ENCODE assay signal across 10 cellular contexts in the genomic region with DNA sequence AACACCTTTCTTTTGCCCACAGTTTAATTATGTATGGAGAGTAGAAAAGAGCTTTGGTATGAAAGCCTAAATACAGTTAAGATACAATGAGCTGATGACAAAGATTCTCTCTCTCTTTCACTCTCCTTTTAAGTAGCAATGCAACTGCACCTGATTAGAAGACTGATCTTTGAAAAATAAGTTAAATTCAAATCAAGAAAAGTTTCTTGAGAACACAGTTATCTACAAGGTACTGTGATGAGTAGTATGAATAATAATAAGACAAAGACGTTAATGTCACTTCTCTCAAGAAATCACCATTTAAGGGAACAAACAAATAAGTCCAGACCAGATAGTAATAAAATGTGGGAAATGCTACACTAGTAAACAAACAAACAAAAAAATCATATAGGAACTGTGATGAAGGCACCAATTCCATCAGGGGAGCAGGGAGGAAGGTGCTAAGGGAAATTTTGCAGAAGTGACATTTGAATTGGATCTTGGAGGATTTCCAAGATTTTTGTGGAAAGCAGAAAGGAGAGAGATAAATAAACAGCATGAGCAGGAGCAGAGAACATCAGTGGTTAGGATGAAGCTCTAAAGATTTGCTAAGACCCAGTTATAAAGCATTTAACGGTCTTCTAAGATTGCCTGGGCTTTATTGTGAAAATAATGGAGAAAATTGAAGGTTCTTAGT.
DNase-seq lines count a peak whose midpoint lies in the region; ATAC-seq and TF ChIP-seq lines count a peak whose summit lies in the region.
"Had no signal": no experiment of that assay in that cellular context is flagged by ENCODE, and none has a peak within 500 bp of the region (broad histone marks: within the 10 kb centered on the region; RNA-seq: fewer than 3 reads in every experiment).

No MANE protein-coding gene starts in this region.

- H3K79me2 ChIP-seq in PC-9 (ENCODE audit: low read depth) = no peaks in the 10 kb centered on the region

- H3K4me1 ChIP-seq in PC-9 (replicated peaks; ENCODE audit: insufficient read depth) = peaks cover 66% of the 10 kb centered on the region
- H3K4me1 ChIP-seq in esophagus muscularis mucosa = peaks cover 16 to 50% (median 32%) of the 10 kb centered on the region in 4 donors
- H3K4me1 ChIP-seq: prostate gland had no signal

- 60% methylated on average over 2 of the region's 2 CpGs for WGBS in esophagus muscularis mucosa

- CTCF ChIA-PET in PC-9 (lab: Charles Lee) = interaction anchor here (1.1 kb wide), 1 partner anchor 163 kb away, joined by 4 read pairs; no protein-coding TSS in a partner anchor

- no peaks in the 10 kb centered on the region for H4K20me1 ChIP-seq in PC-9 (ENCODE audit: insufficient read depth)

- H3K4me2 ChIP-seq in PC-9 = peak overlapping the region; percentile 59

- TF ChIP-seq CTCF in PC-9 (conservative IDR thresholded peaks at IDR 0.05) (no peak), esophagus muscularis mucosa (IDR thresholded peaks at IDR 0.05) (no peak)

- no peak for TF ChIP-seq EP300 in esophagus muscularis mucosa (IDR thresholded peaks at IDR 0.05)

- DNase-seq in NCI-H2029 (lab: John Stamatoyannopoulos, UW) = peak; percentile 18
- no peak for DNase-seq in NCI-H2029 treated with DMSO at 0.1 percent for 48 hours (lab: John Stamatoyannopoulos, UW)
- DNase-seq in PC-9 = no peak
- no peak for DNase-seq in esophagus muscularis mucosa (ENCODE audit: extremely low spot score)
- DNase-seq in head of caudate nucleus = no peak
- no peak for DNase-seq in NCI-H1105 treated with DMSO at 0.1 percent for 48 hours (lab: John Stamatoyannopoulos, UW)
- DNase-seq: NCI-H526 treated with DMSO at 0.1 percent for 48 hours had no signal

- no TSS peak for BruUV-seq in PC-9 (replicated peaks; lab: Mats Ljungman, UMichigan)

- H3K9me3 ChIP-seq in PC-9 (ENCODE audit: insufficient read depth, low read depth) = no peaks in the 10 kb centered on the region
- no peaks in the 10 kb centered on the region for H3K9me3 ChIP-seq in esophagus muscularis mucosa
- H3K9me3 ChIP-seq: prostate gland had no signal

- H3K27me3 ChIP-seq in PC-9 (ENCODE audit: insufficient read depth, low read depth) (no peaks in the 10 kb centered on the region), esophagus muscularis mucosa (no peaks in the 10 kb centered on the region)

- POLR2A ChIA-PET in PC-9 (lab: Charles Lee; ENCODE audit: unreplicated experiment) = interaction anchor here (0.6 kb wide), 1 partner anchor 397 kb away, joined by 8 read pairs; no protein-coding TSS in a partner anchor

- H3K36me3 ChIP-seq in PC-9 (ENCODE audit: low read depth) = no peaks in the 10 kb centered on the region
- no peaks in the 10 kb centered on the region for H3K36me3 ChIP-seq in esophagus muscularis mucosa
- H3K36me3 ChIP-seq: prostate gland had no signal

- H3K4me3 ChIP-seq in PC-9 (no peak overlapping the region), esophagus muscularis mucosa (no peak overlapping the region), skin epidermis (no peak overlapping the region)
- H3K4me3 ChIP-seq: prostate gland had no signal

- H3F3A ChIP-seq in PC-9 (ENCODE audit: insufficient read depth, low read depth) = peaks cover 34% of the 10 kb centered on the region

- H3K27ac ChIP-seq in PC-9 (peak overlapping the region; percentile 90), esophagus muscularis mucosa (replicated peaks in 1 of 4) (peak overlapping the region; percentile 71 to 80 (median 74)), skin epidermis (peak overlapping the region in 12 of 21 experiments; percentile 13 to 69 (median 51))

- no peak for ATAC-seq in GM19452 (IDR thresholded peaks at IDR 0.05; ENCODE audit: unreplicated experiment)

- H2AFZ ChIP-seq in PC-9 = no peak overlapping the region

- intact Hi-C loops in PC-9 (cut with micrococcal nuclease; ENCODE audit: unreplicated experiment) (loop anchor here (2.0 to 5.0 kb wide), 2 partner anchors 36 to 153 kb away; a partner anchor contains a TSS), esophagus muscularis mucosa (cut with DNase I) (loop anchor here (10.0 kb wide), 1 partner anchor 544 kb away; no protein-coding TSS in a partner anchor), head of caudate nucleus (cut with DNase I) (no loop called here)

- no peaks in the 10 kb centered on the region for H3K9me2 ChIP-seq in PC-9 (ENCODE audit: insufficient read depth)

- TF ChIP-seq POLR2A in esophagus muscularis mucosa (IDR thresholded peaks at IDR 0.05; ENCODE audit: low read depth) = no peak
